ENCODE assay signal across 1 cellular context in the genomic region with DNA sequence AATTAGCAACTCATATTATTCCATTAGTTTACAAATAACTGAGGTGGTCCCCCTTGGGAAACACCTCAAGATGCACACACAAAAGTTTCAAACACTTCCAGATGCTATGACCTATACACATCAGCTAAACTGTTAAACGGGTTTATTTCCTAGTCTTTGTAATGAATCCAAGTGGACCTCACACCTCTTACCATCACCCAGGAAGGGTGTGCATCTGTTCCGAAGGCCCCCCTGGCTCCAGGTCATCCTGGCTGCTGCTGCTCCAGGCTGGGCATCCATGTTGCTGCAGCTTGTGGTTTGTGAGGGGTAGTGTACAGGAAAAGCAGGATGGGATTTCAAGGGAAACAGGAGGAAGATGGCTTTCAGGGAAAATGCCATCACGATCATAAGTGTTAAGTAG.
TF ChIP-seq lines count a peak whose summit lies in the region.

No MANE protein-coding gene starts in this region.

TF ChIP-seq in GM23338, 12 proteins besides CTCF, POLR2A, EP300 and RAD21:
- TF ChIP-seq, protein P1, sequence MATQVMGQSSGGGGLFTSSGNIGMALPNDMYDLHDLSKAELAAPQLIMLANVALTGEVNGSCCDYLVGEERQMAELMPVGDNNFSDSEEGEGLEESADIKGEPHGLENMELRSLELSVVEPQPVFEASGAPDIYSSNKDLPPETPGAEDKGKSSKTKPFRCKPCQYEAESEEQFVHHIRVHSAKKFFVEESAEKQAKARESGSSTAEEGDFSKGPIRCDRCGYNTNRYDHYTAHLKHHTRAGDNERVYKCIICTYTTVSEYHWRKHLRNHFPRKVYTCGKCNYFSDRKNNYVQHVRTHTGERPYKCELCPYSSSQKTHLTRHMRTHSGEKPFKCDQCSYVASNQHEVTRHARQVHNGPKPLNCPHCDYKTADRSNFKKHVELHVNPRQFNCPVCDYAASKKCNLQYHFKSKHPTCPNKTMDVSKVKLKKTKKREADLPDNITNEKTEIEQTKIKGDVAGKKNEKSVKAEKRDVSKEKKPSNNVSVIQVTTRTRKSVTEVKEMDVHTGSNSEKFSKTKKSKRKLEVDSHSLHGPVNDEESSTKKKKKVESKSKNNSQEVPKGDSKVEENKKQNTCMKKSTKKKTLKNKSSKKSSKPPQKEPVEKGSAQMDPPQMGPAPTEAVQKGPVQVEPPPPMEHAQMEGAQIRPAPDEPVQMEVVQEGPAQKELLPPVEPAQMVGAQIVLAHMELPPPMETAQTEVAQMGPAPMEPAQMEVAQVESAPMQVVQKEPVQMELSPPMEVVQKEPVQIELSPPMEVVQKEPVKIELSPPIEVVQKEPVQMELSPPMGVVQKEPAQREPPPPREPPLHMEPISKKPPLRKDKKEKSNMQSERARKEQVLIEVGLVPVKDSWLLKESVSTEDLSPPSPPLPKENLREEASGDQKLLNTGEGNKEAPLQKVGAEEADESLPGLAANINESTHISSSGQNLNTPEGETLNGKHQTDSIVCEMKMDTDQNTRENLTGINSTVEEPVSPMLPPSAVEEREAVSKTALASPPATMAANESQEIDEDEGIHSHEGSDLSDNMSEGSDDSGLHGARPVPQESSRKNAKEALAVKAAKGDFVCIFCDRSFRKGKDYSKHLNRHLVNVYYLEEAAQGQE (IDR thresholded peaks at IDR 0.05; ENCODE audit: unreplicated experiment): no peak
- TF ChIP-seq NANOG (IDR thresholded peaks at IDR 0.05; ENCODE audit: borderline replicate concordance): no peak
- TF ChIP-seq ZNF331 (CRISPR knock-in tag; IDR thresholded peaks at IDR 0.05; ENCODE audit: low read depth): no peak
- TF ChIP-seq EZH2 (IDR thresholded peaks at IDR 0.05; ENCODE audit: low read depth, unreplicated experiment): no peak
- TF ChIP-seq STAT1 (IDR thresholded peaks at IDR 0.05; ENCODE audit: unreplicated experiment): no peak
- TF ChIP-seq POLR2AphosphoS5 (IDR thresholded peaks at IDR 0.05; ENCODE audit: low read depth): no peak
- TF ChIP-seq CREB1 (CRISPR knock-in tag; IDR thresholded peaks at IDR 0.05; ENCODE audit: low read depth): no peak
- TF ChIP-seq EZH2phosphoT487 (IDR thresholded peaks at IDR 0.05; ENCODE audit: unreplicated experiment): no peak
- TF ChIP-seq, protein P2, sequence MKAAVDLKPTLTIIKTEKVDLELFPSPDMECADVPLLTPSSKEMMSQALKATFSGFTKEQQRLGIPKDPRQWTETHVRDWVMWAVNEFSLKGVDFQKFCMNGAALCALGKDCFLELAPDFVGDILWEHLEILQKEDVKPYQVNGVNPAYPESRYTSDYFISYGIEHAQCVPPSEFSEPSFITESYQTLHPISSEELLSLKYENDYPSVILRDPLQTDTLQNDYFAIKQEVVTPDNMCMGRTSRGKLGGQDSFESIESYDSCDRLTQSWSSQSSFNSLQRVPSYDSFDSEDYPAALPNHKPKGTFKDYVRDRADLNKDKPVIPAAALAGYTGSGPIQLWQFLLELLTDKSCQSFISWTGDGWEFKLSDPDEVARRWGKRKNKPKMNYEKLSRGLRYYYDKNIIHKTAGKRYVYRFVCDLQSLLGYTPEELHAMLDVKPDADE (IDR thresholded peaks at IDR 0.05): no peak
- no peak for TF ChIP-seq ZNF114 (CRISPR knock-in tag; IDR thresholded peaks at IDR 0.05)
- TF ChIP-seq, protein P3, sequence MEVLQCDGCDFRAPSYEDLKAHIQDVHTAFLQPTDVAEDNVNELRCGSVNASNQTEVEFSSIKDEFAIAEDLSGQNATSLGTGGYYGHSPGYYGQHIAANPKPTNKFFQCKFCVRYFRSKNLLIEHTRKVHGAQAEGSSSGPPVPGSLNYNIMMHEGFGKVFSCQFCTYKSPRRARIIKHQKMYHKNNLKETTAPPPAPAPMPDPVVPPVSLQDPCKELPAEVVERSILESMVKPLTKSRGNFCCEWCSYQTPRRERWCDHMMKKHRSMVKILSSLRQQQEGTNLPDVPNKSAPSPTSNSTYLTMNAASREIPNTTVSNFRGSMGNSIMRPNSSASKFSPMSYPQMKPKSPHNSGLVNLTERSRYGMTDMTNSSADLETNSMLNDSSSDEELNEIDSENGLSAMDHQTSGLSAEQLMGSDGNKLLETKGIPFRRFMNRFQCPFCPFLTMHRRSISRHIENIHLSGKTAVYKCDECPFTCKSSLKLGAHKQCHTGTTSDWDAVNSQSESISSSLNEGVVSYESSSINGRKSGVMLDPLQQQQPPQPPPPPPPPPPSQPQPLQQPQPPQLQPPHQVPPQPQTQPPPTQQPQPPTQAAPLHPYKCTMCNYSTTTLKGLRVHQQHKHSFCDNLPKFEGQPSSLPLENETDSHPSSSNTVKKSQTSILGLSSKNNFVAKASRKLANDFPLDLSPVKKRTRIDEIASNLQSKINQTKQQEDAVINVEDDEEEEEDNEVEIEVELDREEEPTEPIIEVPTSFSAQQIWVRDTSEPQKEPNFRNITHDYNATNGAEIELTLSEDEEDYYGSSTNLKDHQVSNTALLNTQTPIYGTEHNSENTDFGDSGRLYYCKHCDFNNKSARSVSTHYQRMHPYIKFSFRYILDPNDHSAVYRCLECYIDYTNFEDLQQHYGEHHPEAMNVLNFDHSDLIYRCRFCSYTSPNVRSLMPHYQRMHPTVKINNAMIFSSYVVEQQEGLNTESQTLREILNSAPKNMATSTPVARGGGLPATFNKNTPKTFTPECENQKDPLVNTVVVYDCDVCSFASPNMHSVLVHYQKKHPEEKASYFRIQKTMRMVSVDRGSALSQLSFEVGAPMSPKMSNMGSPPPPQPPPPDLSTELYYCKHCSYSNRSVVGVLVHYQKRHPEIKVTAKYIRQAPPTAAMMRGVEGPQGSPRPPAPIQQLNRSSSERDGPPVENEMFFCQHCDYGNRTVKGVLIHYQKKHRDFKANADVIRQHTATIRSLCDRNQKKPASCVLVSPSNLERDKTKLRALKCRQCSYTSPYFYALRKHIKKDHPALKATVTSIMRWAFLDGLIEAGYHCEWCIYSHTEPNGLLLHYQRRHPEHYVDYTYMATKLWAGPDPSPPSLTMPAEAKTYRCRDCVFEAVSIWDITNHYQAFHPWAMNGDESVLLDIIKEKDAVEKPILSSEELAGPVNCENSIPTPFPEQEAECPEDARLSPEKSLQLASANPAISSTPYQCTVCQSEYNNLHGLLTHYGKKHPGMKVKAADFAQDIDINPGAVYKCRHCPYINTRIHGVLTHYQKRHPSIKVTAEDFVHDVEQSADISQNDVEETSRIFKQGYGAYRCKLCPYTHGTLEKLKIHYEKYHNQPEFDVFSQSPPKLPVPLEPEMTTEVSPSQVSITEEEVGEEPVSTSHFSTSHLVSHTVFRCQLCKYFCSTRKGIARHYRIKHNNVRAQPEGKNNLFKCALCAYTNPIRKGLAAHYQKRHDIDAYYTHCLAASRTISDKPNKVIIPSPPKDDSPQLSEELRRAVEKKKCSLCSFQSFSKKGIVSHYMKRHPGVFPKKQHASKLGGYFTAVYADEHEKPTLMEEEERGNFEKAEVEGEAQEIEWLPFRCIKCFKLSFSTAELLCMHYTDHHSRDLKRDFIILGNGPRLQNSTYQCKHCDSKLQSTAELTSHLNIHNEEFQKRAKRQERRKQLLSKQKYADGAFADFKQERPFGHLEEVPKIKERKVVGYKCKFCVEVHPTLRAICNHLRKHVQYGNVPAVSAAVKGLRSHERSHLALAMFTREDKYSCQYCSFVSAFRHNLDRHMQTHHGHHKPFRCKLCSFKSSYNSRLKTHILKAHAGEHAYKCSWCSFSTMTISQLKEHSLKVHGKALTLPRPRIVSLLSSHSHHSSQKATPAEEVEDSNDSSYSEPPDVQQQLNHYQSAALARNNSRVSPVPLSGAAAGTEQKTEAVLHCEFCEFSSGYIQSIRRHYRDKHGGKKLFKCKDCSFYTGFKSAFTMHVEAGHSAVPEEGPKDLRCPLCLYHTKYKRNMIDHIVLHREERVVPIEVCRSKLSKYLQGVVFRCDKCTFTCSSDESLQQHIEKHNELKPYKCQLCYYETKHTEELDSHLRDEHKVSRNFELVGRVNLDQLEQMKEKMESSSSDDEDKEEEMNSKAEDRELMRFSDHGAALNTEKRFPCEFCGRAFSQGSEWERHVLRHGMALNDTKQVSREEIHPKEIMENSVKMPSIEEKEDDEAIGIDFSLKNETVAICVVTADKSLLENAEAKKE (CRISPR knock-in tag; IDR thresholded peaks at IDR 0.05): no peak
- TF ChIP-seq JUNB (IDR thresholded peaks at IDR 0.05; ENCODE audit: unreplicated experiment): no peak
TF ChIP-seq in GM23338: peak in this region for 0.
